Comparison of ENCODE assay signal across 24 cellular contexts in the genomic region with DNA sequence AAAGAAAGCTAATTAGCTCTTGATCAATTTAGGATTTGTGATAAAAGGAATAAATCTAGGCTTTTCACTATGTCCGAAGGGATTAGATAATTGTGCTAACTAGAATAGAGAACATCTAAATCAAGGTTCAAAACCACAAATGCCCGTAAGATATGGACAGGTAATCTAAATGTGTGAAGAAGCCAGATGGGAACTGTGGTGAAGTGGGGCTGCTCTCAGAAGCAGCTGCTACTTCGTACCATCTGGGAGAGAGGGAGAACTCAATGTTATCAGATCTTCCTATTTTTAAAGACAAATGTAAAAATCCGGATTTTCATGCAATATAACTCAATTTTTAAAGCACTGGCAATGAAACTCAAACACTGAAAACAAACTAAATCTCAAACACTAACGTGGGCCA. TPM values are rescaled to one million over a fixed set of nuclear protein-coding genes. Genes with fewer than 3 reads are reported as not detected.
A peak's percentile ranks its signal among the peaks of the same experiment; 100 is the strongest.
DNase-seq lines count a peak whose midpoint lies in the region; ATAC-seq and TF ChIP-seq lines count a peak whose summit lies in the region.
"Had no signal": no experiment of that assay in that cellular context is flagged by ENCODE, and none has a peak within 500 bp of the region (broad histone marks: within the 10 kb centered on the region; RNA-seq: fewer than 3 reads in every experiment).

No MANE protein-coding gene starts in this region.

- H3K79me1 ChIP-seq in mesendoderm (ENCODE audit: low read length), result no peaks in the 10 kb centered on the region

- H3K4me1 Mint-ChIP-seq in brain, result no peaks in the 10 kb centered on the region

- TF ChIP-seq CTCF in brain (conservative IDR thresholded peaks at IDR 0.05), result no peak

- H3K27ac ChIP-seq in mesendoderm (ENCODE audit: low read depth, low read length), result no peak overlapping the region
- H3K27ac ChIP-seq: C4-2B, HL-60, PC-9, RWPE1 had no signal

- no peak overlapping the region for H4K5ac ChIP-seq in mesendoderm (ENCODE audit: low read length)

- no CpG with 5 or more reads among the region's 5 CpGs for WGBS in mesendoderm (ENCODE audit: extremely low coverage, insufficient coverage, low lambda C conversion rate)

- H3K36me3 ChIP-seq in mesendoderm (ENCODE audit: control insufficient read depth, insufficient read depth, low read length), result no peaks in the 10 kb centered on the region
- H3K36me3 ChIP-seq in MG63, result peaks cover 19% of the 10 kb centered on the region; the same call in 1 of the 2 replicates

- H3K4me3 ChIP-seq in mesendoderm (ENCODE audit: low read length) (no peak overlapping the region), MG63 (no peak overlapping the region)
- H3K4me3 ChIP-seq: GM12878, K562, PC-9 had no signal

- H3K79me2 ChIP-seq in mesendoderm (ENCODE audit: control insufficient read depth, insufficient read depth, low read length), result no peaks in the 10 kb centered on the region

- H3K27me3 ChIP-seq in mesendoderm (ENCODE audit: insufficient read depth, low read length, poor library complexity) (no peaks in the 10 kb centered on the region), MG63 (no peaks in the 10 kb centered on the region)

- H3K9ac ChIP-seq in mesendoderm (ENCODE audit: low read length), result no peak overlapping the region

- no peak for ATAC-seq in GM21737 (IDR thresholded peaks at IDR 0.05; ENCODE audit: unreplicated experiment)
- ATAC-seq: GM12878, HepG2, K562, T-cell had no signal

- no peak overlapping the region for H3K56ac ChIP-seq in mesendoderm (ENCODE audit: low read length)

- peaks cover 35% of the 10 kb centered on the region for H3K36me3 Mint-ChIP-seq in brain

- no peak overlapping the region for H3K23ac ChIP-seq in mesendoderm (ENCODE audit: low read length)

- no peaks in the 10 kb centered on the region for H3K4me1 ChIP-seq in mesendoderm (ENCODE audit: control insufficient read depth, low read depth, low read length)

- no peaks in the 10 kb centered on the region for H3K9me3 Mint-ChIP-seq in brain
- H3K9me3 Mint-ChIP-seq: HFFc6, T-cell had no signal

- no peaks in the 10 kb centered on the region for H3K9me3 ChIP-seq in MG63

- no peaks in the 10 kb centered on the region for H3K27me3 Mint-ChIP-seq in brain
- H3K27me3 Mint-ChIP-seq: T-cell had no signal

- no peak overlapping the region for H2BK15ac ChIP-seq in mesendoderm (replicated peaks; ENCODE audit: low read depth)

- peak overlapping the region in 3 of 5 experiments; percentile 16 to 55 (median 50) for H3K27ac Mint-ChIP-seq in brain
- H3K27ac Mint-ChIP-seq: HFFc6 had no signal

- H3K4me2 ChIP-seq in mesendoderm (ENCODE audit: low read length), result no peak overlapping the region
- H3K4me2 ChIP-seq: PC-9 had no signal

- no peak overlapping the region for H2BK120ac ChIP-seq in mesendoderm (ENCODE audit: low read depth, low read length)

- H3K4me3 Mint-ChIP-seq in brain, result no peak overlapping the region
- H3K4me3 Mint-ChIP-seq: HFFc6, T-cell had no signal

- no peak overlapping the region for H4K8ac ChIP-seq in mesendoderm (ENCODE audit: low read depth, low read length)

- H3K4ac ChIP-seq in mesendoderm (ENCODE audit: low read depth, low read length), result no peak overlapping the region

- H2BK5ac ChIP-seq in mesendoderm (ENCODE audit: low read length), result no peak overlapping the region

- no peak overlapping the region for H3K18ac ChIP-seq in mesendoderm (ENCODE audit: low read length)

- H2AK5ac ChIP-seq in mesendoderm (ENCODE audit: low read length), result no peak overlapping the region

- DNase-seq in DMS 273 (lab: John Stamatoyannopoulos, UW; ENCODE audit: unreplicated experiment) (peak; percentile 70), NCI-H2171 treated with DMSO at 0.1 percent for 48 hours (lab: John Stamatoyannopoulos, UW) (peak; percentile 88), mesendoderm (peak; percentile 34), NAMALWA (ENCODE audit: low spot score) (no peak), MG63 (no peak)
- DNase-seq: DMS79, H7, HFFc6, NCI-H1105, NCI-H146, NCI-H2029, NCI-H446, NCI-H69, PC-9, SHP77 treated with DMSO at 0.1 percent for 48 hours, T-cell had no signal

RNA-seq across cellular contexts. Expression of gene NCOA6, which starts 44.2 kb away (rescaled TPM):
- 99.3 TPM for polyA plus RNA-seq in brain (ENCODE audit: insufficient read depth, low read depth, low replicate concordance)
- polyA plus RNA-seq in mesendoderm (2013, experiment 1 of 2), result 8.7 TPM
- polyA plus RNA-seq in mesendoderm (2013, experiment 2 of 2), result 8.8 TPM
- total RNA-seq in MG63 (2014; rRNA removed; shearing (Covaris generic); ENCODE audit: low replicate concordance), result 2.1 and 2.4 TPM in 2 replicates

Comparison
In these comparisons a context has a peak if more than half of its experiments do, and no peak if none do; other contexts are left out.
1. DNase-seq: peak in DMS 273 (single experiment), NCI-H2171 treated with DMSO at 0.1 percent for 48 hours (single experiment) and mesendoderm (single experiment); none in NAMALWA (single experiment) and MG63 (single experiment).